In the genomic region with DNA sequence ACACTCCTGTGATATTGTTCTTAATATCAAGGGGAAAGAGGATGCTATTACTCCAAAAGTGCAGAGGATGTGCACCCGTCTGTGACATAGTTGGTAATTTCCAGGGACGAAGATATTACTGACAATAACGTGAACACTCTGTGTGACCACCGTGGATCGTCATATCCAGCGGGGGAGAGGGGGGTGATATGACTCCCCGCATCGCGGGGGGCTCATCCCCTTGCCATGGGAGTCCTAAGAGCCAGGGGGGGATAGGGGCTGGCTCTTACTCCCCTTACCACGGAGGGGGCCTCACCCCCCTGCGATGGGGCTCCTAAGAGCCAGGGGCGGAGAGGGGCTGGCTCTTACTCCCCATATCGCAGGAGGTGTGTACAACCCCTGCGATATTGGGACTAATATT, we compare ENCODE assay signal across 2 cellular contexts. TPM values are rescaled to one million over a fixed set of nuclear protein-coding genes. Genes with fewer than 3 reads are reported as not detected.
"Had no signal": no experiment of that assay in that cellular context is flagged by ENCODE, and none has a peak within 500 bp of the region (broad histone marks: within the 10 kb centered on the region; RNA-seq: fewer than 3 reads in every experiment).

No MANE protein-coding gene starts in this region.

RNA-seq across cellular contexts. Expression of gene SYK, which starts 41.0 kb away (rescaled TPM):
- total RNA-seq: HepG2, IMR-90 had no signal
